Comparison of ENCODE assay signal across 1 cellular context in the genomic region with DNA sequence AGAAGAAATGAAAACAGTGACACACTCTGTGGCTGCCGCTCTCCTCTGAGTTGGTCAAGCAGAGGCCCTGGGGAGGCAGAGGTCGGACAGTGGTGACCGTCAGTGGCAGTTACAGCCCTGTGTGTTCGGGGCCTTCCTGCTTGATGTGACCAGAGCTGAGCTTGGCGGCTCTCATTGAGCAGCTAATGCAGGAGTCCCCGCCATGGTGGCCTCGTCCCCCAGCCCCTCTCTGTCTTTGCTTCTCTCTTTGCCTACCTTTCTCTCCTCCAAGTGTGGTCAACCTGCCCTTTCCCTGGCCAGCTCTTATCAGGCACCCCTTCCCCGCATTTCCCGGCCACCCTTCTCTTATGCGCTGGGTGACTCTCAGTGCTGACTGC.
TF ChIP-seq lines count a peak whose summit lies in the region.

No MANE protein-coding gene starts in this region.

TF ChIP-seq in GM23338, 12 proteins besides CTCF, POLR2A, EP300 and RAD21:
- TF ChIP-seq, protein P1, sequence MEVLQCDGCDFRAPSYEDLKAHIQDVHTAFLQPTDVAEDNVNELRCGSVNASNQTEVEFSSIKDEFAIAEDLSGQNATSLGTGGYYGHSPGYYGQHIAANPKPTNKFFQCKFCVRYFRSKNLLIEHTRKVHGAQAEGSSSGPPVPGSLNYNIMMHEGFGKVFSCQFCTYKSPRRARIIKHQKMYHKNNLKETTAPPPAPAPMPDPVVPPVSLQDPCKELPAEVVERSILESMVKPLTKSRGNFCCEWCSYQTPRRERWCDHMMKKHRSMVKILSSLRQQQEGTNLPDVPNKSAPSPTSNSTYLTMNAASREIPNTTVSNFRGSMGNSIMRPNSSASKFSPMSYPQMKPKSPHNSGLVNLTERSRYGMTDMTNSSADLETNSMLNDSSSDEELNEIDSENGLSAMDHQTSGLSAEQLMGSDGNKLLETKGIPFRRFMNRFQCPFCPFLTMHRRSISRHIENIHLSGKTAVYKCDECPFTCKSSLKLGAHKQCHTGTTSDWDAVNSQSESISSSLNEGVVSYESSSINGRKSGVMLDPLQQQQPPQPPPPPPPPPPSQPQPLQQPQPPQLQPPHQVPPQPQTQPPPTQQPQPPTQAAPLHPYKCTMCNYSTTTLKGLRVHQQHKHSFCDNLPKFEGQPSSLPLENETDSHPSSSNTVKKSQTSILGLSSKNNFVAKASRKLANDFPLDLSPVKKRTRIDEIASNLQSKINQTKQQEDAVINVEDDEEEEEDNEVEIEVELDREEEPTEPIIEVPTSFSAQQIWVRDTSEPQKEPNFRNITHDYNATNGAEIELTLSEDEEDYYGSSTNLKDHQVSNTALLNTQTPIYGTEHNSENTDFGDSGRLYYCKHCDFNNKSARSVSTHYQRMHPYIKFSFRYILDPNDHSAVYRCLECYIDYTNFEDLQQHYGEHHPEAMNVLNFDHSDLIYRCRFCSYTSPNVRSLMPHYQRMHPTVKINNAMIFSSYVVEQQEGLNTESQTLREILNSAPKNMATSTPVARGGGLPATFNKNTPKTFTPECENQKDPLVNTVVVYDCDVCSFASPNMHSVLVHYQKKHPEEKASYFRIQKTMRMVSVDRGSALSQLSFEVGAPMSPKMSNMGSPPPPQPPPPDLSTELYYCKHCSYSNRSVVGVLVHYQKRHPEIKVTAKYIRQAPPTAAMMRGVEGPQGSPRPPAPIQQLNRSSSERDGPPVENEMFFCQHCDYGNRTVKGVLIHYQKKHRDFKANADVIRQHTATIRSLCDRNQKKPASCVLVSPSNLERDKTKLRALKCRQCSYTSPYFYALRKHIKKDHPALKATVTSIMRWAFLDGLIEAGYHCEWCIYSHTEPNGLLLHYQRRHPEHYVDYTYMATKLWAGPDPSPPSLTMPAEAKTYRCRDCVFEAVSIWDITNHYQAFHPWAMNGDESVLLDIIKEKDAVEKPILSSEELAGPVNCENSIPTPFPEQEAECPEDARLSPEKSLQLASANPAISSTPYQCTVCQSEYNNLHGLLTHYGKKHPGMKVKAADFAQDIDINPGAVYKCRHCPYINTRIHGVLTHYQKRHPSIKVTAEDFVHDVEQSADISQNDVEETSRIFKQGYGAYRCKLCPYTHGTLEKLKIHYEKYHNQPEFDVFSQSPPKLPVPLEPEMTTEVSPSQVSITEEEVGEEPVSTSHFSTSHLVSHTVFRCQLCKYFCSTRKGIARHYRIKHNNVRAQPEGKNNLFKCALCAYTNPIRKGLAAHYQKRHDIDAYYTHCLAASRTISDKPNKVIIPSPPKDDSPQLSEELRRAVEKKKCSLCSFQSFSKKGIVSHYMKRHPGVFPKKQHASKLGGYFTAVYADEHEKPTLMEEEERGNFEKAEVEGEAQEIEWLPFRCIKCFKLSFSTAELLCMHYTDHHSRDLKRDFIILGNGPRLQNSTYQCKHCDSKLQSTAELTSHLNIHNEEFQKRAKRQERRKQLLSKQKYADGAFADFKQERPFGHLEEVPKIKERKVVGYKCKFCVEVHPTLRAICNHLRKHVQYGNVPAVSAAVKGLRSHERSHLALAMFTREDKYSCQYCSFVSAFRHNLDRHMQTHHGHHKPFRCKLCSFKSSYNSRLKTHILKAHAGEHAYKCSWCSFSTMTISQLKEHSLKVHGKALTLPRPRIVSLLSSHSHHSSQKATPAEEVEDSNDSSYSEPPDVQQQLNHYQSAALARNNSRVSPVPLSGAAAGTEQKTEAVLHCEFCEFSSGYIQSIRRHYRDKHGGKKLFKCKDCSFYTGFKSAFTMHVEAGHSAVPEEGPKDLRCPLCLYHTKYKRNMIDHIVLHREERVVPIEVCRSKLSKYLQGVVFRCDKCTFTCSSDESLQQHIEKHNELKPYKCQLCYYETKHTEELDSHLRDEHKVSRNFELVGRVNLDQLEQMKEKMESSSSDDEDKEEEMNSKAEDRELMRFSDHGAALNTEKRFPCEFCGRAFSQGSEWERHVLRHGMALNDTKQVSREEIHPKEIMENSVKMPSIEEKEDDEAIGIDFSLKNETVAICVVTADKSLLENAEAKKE (CRISPR knock-in tag; IDR thresholded peaks at IDR 0.05): no peak
- TF ChIP-seq POLR2AphosphoS5 (IDR thresholded peaks at IDR 0.05; ENCODE audit: low read depth): no peak
- no peak for TF ChIP-seq EZH2phosphoT487 (IDR thresholded peaks at IDR 0.05; ENCODE audit: unreplicated experiment)
- no peak for TF ChIP-seq JUNB (IDR thresholded peaks at IDR 0.05; ENCODE audit: unreplicated experiment)
- no peak for TF ChIP-seq ETS1 (IDR thresholded peaks at IDR 0.05)
TF ChIP-seq in GM23338: peak in this region for 0.
